Comparison of ENCODE assay signal across 20 cellular contexts in the genomic region with DNA sequence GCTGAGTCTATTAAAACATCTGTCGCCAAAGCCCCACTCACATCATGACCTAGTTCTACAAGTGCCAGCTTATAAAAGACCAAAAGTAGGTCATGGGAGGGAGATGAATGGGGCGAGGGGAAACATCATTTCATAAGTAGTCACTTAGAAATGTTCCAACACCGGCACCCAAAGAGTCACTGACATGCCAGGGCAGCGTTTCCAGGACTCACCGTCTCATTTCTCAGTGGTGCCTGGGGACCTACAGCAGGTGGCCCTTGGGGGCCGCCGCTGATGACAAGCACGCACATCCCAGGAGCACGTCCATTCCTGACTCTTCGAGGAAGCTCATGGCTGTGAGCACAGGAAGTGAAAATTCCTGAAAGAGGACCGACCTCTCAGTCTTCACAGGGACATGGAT.
DNase-seq lines count a peak whose midpoint lies in the region; ATAC-seq and TF ChIP-seq lines count a peak whose summit lies in the region.
"Had no signal": no experiment of that assay in that cellular context is flagged by ENCODE, and none has a peak within 500 bp of the region (broad histone marks: within the 10 kb centered on the region; RNA-seq: fewer than 3 reads in every experiment).

No MANE protein-coding gene starts in this region.

- H3K4me3 Mint-ChIP-seq in activated CD4-positive, alpha-beta memory T cell treated with anti-CD3 and anti-CD28 coated beads for 36 hours, result no peak overlapping the region
- H3K4me3 Mint-ChIP-seq in activated CD4-positive, alpha-beta memory T cell treated with anti-CD3 and anti-CD28 coated beads, Interleukin-2, amount 10 ng/mL, durations not matched to agents 7 days and 5 days, result no peak overlapping the region
- peak overlapping the region; percentile 45 for H3K4me3 Mint-ChIP-seq in activated T-helper 17 cell treated with anti-CD3 and anti-CD28 coated beads, Interleukin-2, amount 50 U/mL, for 72 hours
- H3K4me3 Mint-ChIP-seq: CD4-positive, alpha-beta memory T cell; GM23338; H9 had no signal

- no peaks in the 10 kb centered on the region for H3K4me1 ChIP-seq in sigmoid colon
- H3K4me1 ChIP-seq: A549 had no signal

- no peak overlapping the region for H3K27ac ChIP-seq in sigmoid colon
- H3K27ac ChIP-seq: A549 had no signal

- CTCF ChIA-PET in activated CD4-positive, alpha-beta memory T cell treated with anti-CD3 and anti-CD28 coated beads for 36 hours (lab: Charles Lee), result no interaction called here
- CTCF ChIA-PET in activated CD4-positive, alpha-beta memory T cell treated with anti-CD3 and anti-CD28 coated beads, Interleukin-2, amount 10 ng/mL, durations not matched to agents 7 days and 5 days (lab: Charles Lee), result no interaction called here

- no peaks in the 10 kb centered on the region for H3K9me3 Mint-ChIP-seq in activated CD4-positive, alpha-beta memory T cell treated with anti-CD3 and anti-CD28 coated beads for 36 hours
- H3K9me3 Mint-ChIP-seq in activated CD4-positive, alpha-beta memory T cell treated with anti-CD3 and anti-CD28 coated beads, Interleukin-2, amount 10 ng/mL, durations not matched to agents 7 days and 5 days, result no peaks in the 10 kb centered on the region
- H3K9me3 Mint-ChIP-seq in activated T-helper 17 cell treated with anti-CD3 and anti-CD28 coated beads, Interleukin-2, amount 50 U/mL, for 72 hours, result no peaks in the 10 kb centered on the region
- H3K9me3 Mint-ChIP-seq: GM23338, H9 had no signal

- intact Hi-C loops in activated CD4-positive, alpha-beta memory T cell treated with anti-CD3 and anti-CD28 coated beads for 36 hours (cut with micrococcal nuclease), result no loop called here
- intact Hi-C loops in posterior vena cava (cut with DNase I) (no loop called here), sigmoid colon (cut with DNase I) (no loop called here)

- H3K4me3 ChIP-seq in sigmoid colon, result no peak overlapping the region
- H3K4me3 ChIP-seq: A549, GM23338 had no signal

- POLR2A ChIA-PET in activated CD4-positive, alpha-beta memory T cell treated with anti-CD3 and anti-CD28 coated beads for 36 hours (lab: Charles Lee), result no interaction called here
- POLR2A ChIA-PET in activated CD4-positive, alpha-beta memory T cell treated with anti-CD3 and anti-CD28 coated beads, Interleukin-2, amount 10 ng/mL, durations not matched to agents 7 days and 5 days (lab: Charles Lee), result no interaction called here

- 87 to 93% methylated on average over 11 of the region's 11 CpGs for WGBS in sigmoid colon, 2 donors

- ATAC-seq in activated T-helper 17 cell treated with anti-CD3 and anti-CD28 coated beads, Interleukin-2, amount 50 U/mL, for 72 hours (replicated peaks), result peak; percentile 54
- ATAC-seq: A549, GM23338, HCT116 had no signal

- H3K4me1 Mint-ChIP-seq in activated CD4-positive, alpha-beta memory T cell treated with anti-CD3 and anti-CD28 coated beads for 36 hours (ENCODE audit: low read depth), result peaks cover 4% of the 10 kb centered on the region
- H3K4me1 Mint-ChIP-seq in activated CD4-positive, alpha-beta memory T cell treated with anti-CD3 and anti-CD28 coated beads, Interleukin-2, amount 10 ng/mL, durations not matched to agents 7 days and 5 days, result no peaks in the 10 kb centered on the region
- no peaks in the 10 kb centered on the region for H3K4me1 Mint-ChIP-seq in activated T-helper 17 cell treated with anti-CD3 and anti-CD28 coated beads, Interleukin-2, amount 50 U/mL, for 72 hours
- H3K4me1 Mint-ChIP-seq: CD4-positive, alpha-beta memory T cell had no signal

- H3K9me3 ChIP-seq in sigmoid colon, result no peaks in the 10 kb centered on the region
- H3K9me3 ChIP-seq: A549 had no signal

- H3K36me3 ChIP-seq in sigmoid colon, result no peaks in the 10 kb centered on the region

- H3K27ac Mint-ChIP-seq in activated CD4-positive, alpha-beta memory T cell treated with anti-CD3 and anti-CD28 coated beads for 36 hours, result no peak overlapping the region
- H3K27ac Mint-ChIP-seq in activated CD4-positive, alpha-beta memory T cell treated with anti-CD3 and anti-CD28 coated beads, Interleukin-2, amount 10 ng/mL, durations not matched to agents 7 days and 5 days, result no peak overlapping the region
- no peak overlapping the region for H3K27ac Mint-ChIP-seq in activated T-helper 17 cell treated with anti-CD3 and anti-CD28 coated beads, Interleukin-2, amount 50 U/mL, for 72 hours
- H3K27ac Mint-ChIP-seq: GM23338, H9 had no signal

- DNase-seq in activated CD4-positive, alpha-beta memory T cell treated with anti-CD3 and anti-CD28 coated beads for 36 hours, result peak; percentile 12
- DNase-seq in activated CD4-positive, alpha-beta memory T cell treated with anti-CD3 and anti-CD28 coated beads, Interleukin-2, amount 10 ng/mL, durations not matched to agents 7 days and 5 days, result no peak
- DNase-seq in posterior vena cava (ENCODE audit: low spot score) (peak; percentile 12), T-helper 1 cell (no peak), sigmoid colon (no peak), AML-193 (lab: John Stamatoyannopoulos, UW) (no peak)
- DNase-seq: 8988T; ACHN; C1 segment of cervical spinal cord; Calu3; CD4-positive, alpha-beta memory T cell; COR-L47; DMS53; DMS79 treated with DMSO at 0.1 percent for 48 hours; GF-D8; H9 had no signal

- H3K27me3 ChIP-seq in sigmoid colon, result peaks cover 0 to 46% (median 18%) of the 10 kb centered on the region in 3 donors

- TF ChIP-seq EP300 in sigmoid colon (IDR thresholded peaks at IDR 0.05), result no peak

- TF ChIP-seq CTCF in sigmoid colon (IDR thresholded peaks at IDR 0.05), result no peak

- no peaks in the 10 kb centered on the region for H3K27me3 Mint-ChIP-seq in activated CD4-positive, alpha-beta memory T cell treated with anti-CD3 and anti-CD28 coated beads for 36 hours
- no peaks in the 10 kb centered on the region for H3K27me3 Mint-ChIP-seq in activated CD4-positive, alpha-beta memory T cell treated with anti-CD3 and anti-CD28 coated beads, Interleukin-2, amount 10 ng/mL, durations not matched to agents 7 days and 5 days
- peaks cover 4% of the 10 kb centered on the region for H3K27me3 Mint-ChIP-seq in activated T-helper 17 cell treated with anti-CD3 and anti-CD28 coated beads, Interleukin-2, amount 50 U/mL, for 72 hours
- H3K27me3 Mint-ChIP-seq: CD4-positive, alpha-beta memory T cell had no signal

- no peak for TF ChIP-seq POLR2A in sigmoid colon (IDR thresholded peaks at IDR 0.05)

- H3K36me3 Mint-ChIP-seq in activated CD4-positive, alpha-beta memory T cell treated with anti-CD3 and anti-CD28 coated beads for 36 hours, result no peaks in the 10 kb centered on the region
- no peaks in the 10 kb centered on the region for H3K36me3 Mint-ChIP-seq in activated CD4-positive, alpha-beta memory T cell treated with anti-CD3 and anti-CD28 coated beads, Interleukin-2, amount 10 ng/mL, durations not matched to agents 7 days and 5 days (ENCODE audit: low read depth)
- no peaks in the 10 kb centered on the region for H3K36me3 Mint-ChIP-seq in activated T-helper 17 cell treated with anti-CD3 and anti-CD28 coated beads, Interleukin-2, amount 50 U/mL, for 72 hours (ENCODE audit: low read depth)
- H3K36me3 Mint-ChIP-seq: CD4-positive, alpha-beta memory T cell had no signal

Comparison
In these comparisons a context has a peak if more than half of its experiments do, and no peak if none do; other contexts are left out.
1. DNase-seq: peak in activated CD4-positive, alpha-beta memory T cell treated with anti-CD3 and anti-CD28 coated beads for 36 hours (single experiment) and posterior vena cava (single experiment); none in activated CD4-positive, alpha-beta memory T cell treated with anti-CD3 and anti-CD28 coated beads, Interleukin-2, amount 10 ng/mL, durations not matched to agents 7 days and 5 days (single experiment), T-helper 1 cell (0 of 5), sigmoid colon (single experiment) and AML-193 (0 of 2).